ENCODE assay signal across 1 cellular context in genomic region chr10:89090760-89091455, GRCh38.
TF ChIP-seq lines count a peak whose summit lies in the region.

No MANE protein-coding gene starts in this region.

TF ChIP-seq in GM23338, 12 proteins besides CTCF, POLR2A, EP300 and RAD21 (continued from another document):
- TF ChIP-seq, protein P1, sequence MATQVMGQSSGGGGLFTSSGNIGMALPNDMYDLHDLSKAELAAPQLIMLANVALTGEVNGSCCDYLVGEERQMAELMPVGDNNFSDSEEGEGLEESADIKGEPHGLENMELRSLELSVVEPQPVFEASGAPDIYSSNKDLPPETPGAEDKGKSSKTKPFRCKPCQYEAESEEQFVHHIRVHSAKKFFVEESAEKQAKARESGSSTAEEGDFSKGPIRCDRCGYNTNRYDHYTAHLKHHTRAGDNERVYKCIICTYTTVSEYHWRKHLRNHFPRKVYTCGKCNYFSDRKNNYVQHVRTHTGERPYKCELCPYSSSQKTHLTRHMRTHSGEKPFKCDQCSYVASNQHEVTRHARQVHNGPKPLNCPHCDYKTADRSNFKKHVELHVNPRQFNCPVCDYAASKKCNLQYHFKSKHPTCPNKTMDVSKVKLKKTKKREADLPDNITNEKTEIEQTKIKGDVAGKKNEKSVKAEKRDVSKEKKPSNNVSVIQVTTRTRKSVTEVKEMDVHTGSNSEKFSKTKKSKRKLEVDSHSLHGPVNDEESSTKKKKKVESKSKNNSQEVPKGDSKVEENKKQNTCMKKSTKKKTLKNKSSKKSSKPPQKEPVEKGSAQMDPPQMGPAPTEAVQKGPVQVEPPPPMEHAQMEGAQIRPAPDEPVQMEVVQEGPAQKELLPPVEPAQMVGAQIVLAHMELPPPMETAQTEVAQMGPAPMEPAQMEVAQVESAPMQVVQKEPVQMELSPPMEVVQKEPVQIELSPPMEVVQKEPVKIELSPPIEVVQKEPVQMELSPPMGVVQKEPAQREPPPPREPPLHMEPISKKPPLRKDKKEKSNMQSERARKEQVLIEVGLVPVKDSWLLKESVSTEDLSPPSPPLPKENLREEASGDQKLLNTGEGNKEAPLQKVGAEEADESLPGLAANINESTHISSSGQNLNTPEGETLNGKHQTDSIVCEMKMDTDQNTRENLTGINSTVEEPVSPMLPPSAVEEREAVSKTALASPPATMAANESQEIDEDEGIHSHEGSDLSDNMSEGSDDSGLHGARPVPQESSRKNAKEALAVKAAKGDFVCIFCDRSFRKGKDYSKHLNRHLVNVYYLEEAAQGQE (IDR thresholded peaks at IDR 0.05; ENCODE audit: unreplicated experiment): no peak
- TF ChIP-seq ETS1 (IDR thresholded peaks at IDR 0.05) (no peak), STAT1 (IDR thresholded peaks at IDR 0.05; ENCODE audit: unreplicated experiment) (no peak), EZH2 (IDR thresholded peaks at IDR 0.05; ENCODE audit: low read depth, unreplicated experiment) (no peak), POLR2AphosphoS5 (IDR thresholded peaks at IDR 0.05; ENCODE audit: low read depth) (no peak), JUNB (IDR thresholded peaks at IDR 0.05; ENCODE audit: unreplicated experiment) (no peak), CREB1 (CRISPR knock-in tag; IDR thresholded peaks at IDR 0.05; ENCODE audit: low read depth) (no peak), ZNF331 (CRISPR knock-in tag; IDR thresholded peaks at IDR 0.05; ENCODE audit: low read depth) (no peak), NANOG (IDR thresholded peaks at IDR 0.05; ENCODE audit: borderline replicate concordance) (no peak)
- TF ChIP-seq, protein P2, sequence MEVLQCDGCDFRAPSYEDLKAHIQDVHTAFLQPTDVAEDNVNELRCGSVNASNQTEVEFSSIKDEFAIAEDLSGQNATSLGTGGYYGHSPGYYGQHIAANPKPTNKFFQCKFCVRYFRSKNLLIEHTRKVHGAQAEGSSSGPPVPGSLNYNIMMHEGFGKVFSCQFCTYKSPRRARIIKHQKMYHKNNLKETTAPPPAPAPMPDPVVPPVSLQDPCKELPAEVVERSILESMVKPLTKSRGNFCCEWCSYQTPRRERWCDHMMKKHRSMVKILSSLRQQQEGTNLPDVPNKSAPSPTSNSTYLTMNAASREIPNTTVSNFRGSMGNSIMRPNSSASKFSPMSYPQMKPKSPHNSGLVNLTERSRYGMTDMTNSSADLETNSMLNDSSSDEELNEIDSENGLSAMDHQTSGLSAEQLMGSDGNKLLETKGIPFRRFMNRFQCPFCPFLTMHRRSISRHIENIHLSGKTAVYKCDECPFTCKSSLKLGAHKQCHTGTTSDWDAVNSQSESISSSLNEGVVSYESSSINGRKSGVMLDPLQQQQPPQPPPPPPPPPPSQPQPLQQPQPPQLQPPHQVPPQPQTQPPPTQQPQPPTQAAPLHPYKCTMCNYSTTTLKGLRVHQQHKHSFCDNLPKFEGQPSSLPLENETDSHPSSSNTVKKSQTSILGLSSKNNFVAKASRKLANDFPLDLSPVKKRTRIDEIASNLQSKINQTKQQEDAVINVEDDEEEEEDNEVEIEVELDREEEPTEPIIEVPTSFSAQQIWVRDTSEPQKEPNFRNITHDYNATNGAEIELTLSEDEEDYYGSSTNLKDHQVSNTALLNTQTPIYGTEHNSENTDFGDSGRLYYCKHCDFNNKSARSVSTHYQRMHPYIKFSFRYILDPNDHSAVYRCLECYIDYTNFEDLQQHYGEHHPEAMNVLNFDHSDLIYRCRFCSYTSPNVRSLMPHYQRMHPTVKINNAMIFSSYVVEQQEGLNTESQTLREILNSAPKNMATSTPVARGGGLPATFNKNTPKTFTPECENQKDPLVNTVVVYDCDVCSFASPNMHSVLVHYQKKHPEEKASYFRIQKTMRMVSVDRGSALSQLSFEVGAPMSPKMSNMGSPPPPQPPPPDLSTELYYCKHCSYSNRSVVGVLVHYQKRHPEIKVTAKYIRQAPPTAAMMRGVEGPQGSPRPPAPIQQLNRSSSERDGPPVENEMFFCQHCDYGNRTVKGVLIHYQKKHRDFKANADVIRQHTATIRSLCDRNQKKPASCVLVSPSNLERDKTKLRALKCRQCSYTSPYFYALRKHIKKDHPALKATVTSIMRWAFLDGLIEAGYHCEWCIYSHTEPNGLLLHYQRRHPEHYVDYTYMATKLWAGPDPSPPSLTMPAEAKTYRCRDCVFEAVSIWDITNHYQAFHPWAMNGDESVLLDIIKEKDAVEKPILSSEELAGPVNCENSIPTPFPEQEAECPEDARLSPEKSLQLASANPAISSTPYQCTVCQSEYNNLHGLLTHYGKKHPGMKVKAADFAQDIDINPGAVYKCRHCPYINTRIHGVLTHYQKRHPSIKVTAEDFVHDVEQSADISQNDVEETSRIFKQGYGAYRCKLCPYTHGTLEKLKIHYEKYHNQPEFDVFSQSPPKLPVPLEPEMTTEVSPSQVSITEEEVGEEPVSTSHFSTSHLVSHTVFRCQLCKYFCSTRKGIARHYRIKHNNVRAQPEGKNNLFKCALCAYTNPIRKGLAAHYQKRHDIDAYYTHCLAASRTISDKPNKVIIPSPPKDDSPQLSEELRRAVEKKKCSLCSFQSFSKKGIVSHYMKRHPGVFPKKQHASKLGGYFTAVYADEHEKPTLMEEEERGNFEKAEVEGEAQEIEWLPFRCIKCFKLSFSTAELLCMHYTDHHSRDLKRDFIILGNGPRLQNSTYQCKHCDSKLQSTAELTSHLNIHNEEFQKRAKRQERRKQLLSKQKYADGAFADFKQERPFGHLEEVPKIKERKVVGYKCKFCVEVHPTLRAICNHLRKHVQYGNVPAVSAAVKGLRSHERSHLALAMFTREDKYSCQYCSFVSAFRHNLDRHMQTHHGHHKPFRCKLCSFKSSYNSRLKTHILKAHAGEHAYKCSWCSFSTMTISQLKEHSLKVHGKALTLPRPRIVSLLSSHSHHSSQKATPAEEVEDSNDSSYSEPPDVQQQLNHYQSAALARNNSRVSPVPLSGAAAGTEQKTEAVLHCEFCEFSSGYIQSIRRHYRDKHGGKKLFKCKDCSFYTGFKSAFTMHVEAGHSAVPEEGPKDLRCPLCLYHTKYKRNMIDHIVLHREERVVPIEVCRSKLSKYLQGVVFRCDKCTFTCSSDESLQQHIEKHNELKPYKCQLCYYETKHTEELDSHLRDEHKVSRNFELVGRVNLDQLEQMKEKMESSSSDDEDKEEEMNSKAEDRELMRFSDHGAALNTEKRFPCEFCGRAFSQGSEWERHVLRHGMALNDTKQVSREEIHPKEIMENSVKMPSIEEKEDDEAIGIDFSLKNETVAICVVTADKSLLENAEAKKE (CRISPR knock-in tag; IDR thresholded peaks at IDR 0.05): no peak
TF ChIP-seq in GM23338: peak in this region for 0.
